ENCODE assay signal across 17 cellular contexts in genomic region chr10:110368556-110368955, GRCh38.
"Had no signal": no experiment of that assay in that cellular context is flagged by ENCODE, and none has a peak within 500 bp of the region (broad histone marks: within the 10 kb centered on the region; RNA-seq: fewer than 3 reads in every experiment).

No MANE protein-coding gene starts in this region.

- H3K27me3 Mint-ChIP-seq: activated CD4-positive, alpha-beta T cell treated with anti-CD3 and anti-CD28 coated beads, Interleukin-2, amount 10 ng/mL, durations not matched to agents 24 days and 14 days; activated naive CD8-positive, alpha-beta T cell treated with anti-CD3 and anti-CD28 coated beads, Interleukin-2, amount 50 U/mL, for 24 hours; naive thymus-derived CD4-positive, alpha-beta T cell had no signal

- H3K27ac Mint-ChIP-seq: WTC11 had no signal

- ATAC-seq: naive thymus-derived CD4-positive, alpha-beta T cell; WTC11 had no signal

- H3K9me3 Mint-ChIP-seq: activated CD4-positive, alpha-beta T cell treated with anti-CD3 and anti-CD28 coated beads, Interleukin-2, amount 10 ng/mL, durations not matched to agents 24 days and 14 days; activated naive CD8-positive, alpha-beta T cell treated with anti-CD3 and anti-CD28 coated beads, Interleukin-2, amount 50 U/mL, for 24 hours; naive thymus-derived CD4-positive, alpha-beta T cell; WTC11 had no signal

- H3K4me3 Mint-ChIP-seq: activated CD4-positive, alpha-beta T cell treated with anti-CD3 and anti-CD28 coated beads, Interleukin-2, amount 10 ng/mL, durations not matched to agents 24 days and 14 days; activated naive CD8-positive, alpha-beta T cell treated with anti-CD3 and anti-CD28 coated beads, Interleukin-2, amount 50 U/mL, for 24 hours; naive thymus-derived CD4-positive, alpha-beta T cell; WTC11 had no signal

- H3K36me3 Mint-ChIP-seq: WTC11 had no signal

- DNase-seq: activated CD4-positive, alpha-beta T cell treated with anti-CD3 and anti-CD28 coated beads, Interleukin-2, amount 10 ng/mL, durations not matched to agents 24 days and 14 days; activated CD8-positive, alpha-beta memory T cell treated with anti-CD3 and anti-CD28 coated beads for 24 hours; activated effector memory CD4-positive, alpha-beta T cell treated with anti-CD3 and anti-CD28 coated beads, Interleukin-2, amount 50 U/mL, for 16 hours; aorta; cortex of kidney; effector CD8-positive, alpha-beta T cell; esophagus squamous epithelium; hippocampal formation; kidney; left ventricle myocardium inferior; naive thymus-derived CD4-positive, alpha-beta T cell; sigmoid colon; spleen; T-helper 2 cell; thyroid gland had no signal
